ENCODE assay signal across 8 cellular contexts in the genomic region with DNA sequence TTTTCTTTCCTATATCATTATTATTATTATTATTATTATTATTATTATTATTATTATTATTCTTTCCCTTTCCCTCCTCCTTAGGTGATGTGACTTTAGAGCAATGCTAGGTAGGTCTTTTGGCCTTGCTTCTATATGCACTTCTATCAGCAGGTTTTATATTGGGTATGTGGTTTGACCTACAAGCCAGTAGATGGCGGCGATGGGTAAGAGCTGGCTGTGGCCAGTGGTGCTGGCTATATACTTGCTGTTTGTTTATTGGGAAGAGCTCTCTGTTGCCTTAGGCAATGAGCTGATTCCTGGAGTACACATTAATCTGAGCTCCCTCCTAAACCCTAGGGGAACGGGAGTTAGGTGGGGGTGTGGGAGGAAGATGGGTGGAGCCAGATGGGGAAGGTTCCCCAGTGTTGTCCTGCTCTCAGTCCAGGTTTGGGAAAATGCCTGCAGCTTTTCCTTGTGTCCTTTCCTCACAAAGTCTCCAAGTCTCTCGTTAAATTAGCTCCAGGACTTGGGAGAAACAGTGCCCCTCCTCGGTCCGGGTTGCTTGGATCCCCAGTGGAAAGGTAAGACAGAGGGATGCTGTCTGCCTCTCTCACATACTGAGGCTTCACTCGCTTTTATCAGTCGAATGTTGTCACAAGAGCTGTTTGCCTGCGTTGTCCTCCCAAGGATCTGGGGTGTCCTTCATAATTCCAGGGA.
A peak's percentile ranks its signal among the peaks of the same experiment; 100 is the strongest.
DNase-seq lines count a peak whose midpoint lies in the region; ATAC-seq, FAIRE-seq and TF ChIP-seq lines count a peak whose summit lies in the region.
"Not testable (repeated sequence)": the region's sequence is repeated elsewhere in the genome, so short reads cannot be mapped to it uniquely, and the experiment has no call there.

No MANE protein-coding gene starts in this region.

- not testable (repeated sequence) for H4K20me1 ChIP-seq in endothelial cell of umbilical vein (replicated peaks; ENCODE audit: control insufficient read depth, extremely low read depth, insufficient read depth, low read length)

- not testable (repeated sequence) for H3K36me3 Mint-ChIP-seq in activated CD4-positive, alpha-beta T cell treated with anti-CD3 and anti-CD28 coated beads, Interleukin-2, amount 10 ng/mL, durations not matched to agents 7 days and 5 days (ENCODE audit: low read depth)

- H2AFZ ChIP-seq in endothelial cell of umbilical vein (ENCODE audit: low read depth, low read length), result not testable (repeated sequence)

- H3K4me1 ChIP-seq in endothelial cell of umbilical vein (ENCODE audit: control insufficient read depth, extremely low read depth, insufficient read depth, low read length), result not testable (repeated sequence)

- FAIRE-seq in endothelial cell of umbilical vein (lab: Jason Lieb, UNC), result peak; percentile 64

- H3K9me3 ChIP-seq in endothelial cell of umbilical vein (replicated peaks; ENCODE audit: control insufficient read depth, insufficient read depth, low read length), result not testable (repeated sequence)

- ATAC-seq in GM21447 (IDR thresholded peaks at IDR 0.05; ENCODE audit: unreplicated experiment) (peak; percentile 86), HG03521 (IDR thresholded peaks at IDR 0.05; ENCODE audit: unreplicated experiment) (peak; percentile 80)

- BruUV-seq in endothelial cell of umbilical vein (replicated peaks; lab: Mats Ljungman, UMichigan), result not testable (repeated sequence)

- not testable (repeated sequence) for H3K9me1 ChIP-seq in endothelial cell of umbilical vein (replicated peaks; ENCODE audit: control insufficient read depth, extremely low read depth, insufficient read depth, low read length)

- DNase-seq in DMS79 treated with DMSO at 0.1 percent for 48 hours (lab: John Stamatoyannopoulos, UW) (peak; percentile 1), NCI-H526 treated with DMSO at 0.1 percent for 48 hours (lab: John Stamatoyannopoulos, UW) (peak; percentile 65), endothelial cell of umbilical vein (ENCODE audit: low read depth, low spot score) (peak; percentile 51), lung microvascular endothelial cell (ENCODE audit: low read depth in 2 of 2) (peak; percentile 48 to 51)
- peak; percentile 46 for DNase-seq in activated CD4-positive, alpha-beta T cell treated with anti-CD3 and anti-CD28 coated beads, Interleukin-2, amount 10 ng/mL, durations not matched to agents 7 days and 5 days
- DNase-seq in stimulated activated CD8-positive, alpha-beta memory T cell treated with anti-CD3 and anti-CD28 coated beads, Interleukin-4, amount 100 ng/mL, for 48 hours, result peak; percentile 25

- POLR2A ChIA-PET in activated CD4-positive, alpha-beta T cell treated with anti-CD3 and anti-CD28 coated beads, Interleukin-2, amount 10 ng/mL, durations not matched to agents 7 days and 5 days (lab: Charles Lee), result not testable (repeated sequence)
- POLR2A ChIA-PET in endothelial cell of umbilical vein (lab: Charles Lee), result interaction anchor here (0.7 kb wide), 1 partner anchor 82 kb away, joined by 3 read pairs; the partner anchor contains the start of gene SUGT1

- not testable (repeated sequence) for H3K9ac ChIP-seq in endothelial cell of umbilical vein (replicated peaks; ENCODE audit: extremely low read depth, insufficient read depth, low read length)

- TF ChIP-seq CTCF in endothelial cell of umbilical vein (IDR thresholded peaks at IDR 0.05; ENCODE audit: extremely low read depth in 1 of 2, insufficient read depth in 1 of 2, low read depth in 1 of 2, low read length in 2 of 2), result peak; percentile 9 to 35

- H3K27ac ChIP-seq in endothelial cell of umbilical vein (ENCODE audit: insufficient read depth, low read depth, low read length), result not testable (repeated sequence)

- H3K79me2 ChIP-seq in endothelial cell of umbilical vein (ENCODE audit: control insufficient read depth, insufficient read depth, low read length), result not testable (repeated sequence)

- H3K4me2 ChIP-seq in endothelial cell of umbilical vein (ENCODE audit: insufficient read depth, low read length), result not testable (repeated sequence)

- dilution Hi-C loops in endothelial cell of umbilical vein (cut with MboI; ENCODE audit: extremely low pct_ligation_motif_present, low sequenced_read_pairs), result not testable (repeated sequence)

- not testable (repeated sequence) for H3K4me3 ChIP-seq in endothelial cell of umbilical vein (replicated peaks in 1 of 3; ENCODE audit: insufficient read depth in 1 of 3, low read depth in 1 of 3, low read length in 3 of 3)

- TF ChIP-seq POLR2A in endothelial cell of umbilical vein (IDR thresholded peaks at IDR 0.05; ENCODE audit: low read depth, low read length), result not testable (repeated sequence)

- H3K4me3 Mint-ChIP-seq in activated CD4-positive, alpha-beta T cell treated with anti-CD3 and anti-CD28 coated beads, Interleukin-2, amount 10 ng/mL, durations not matched to agents 7 days and 5 days, result not testable (repeated sequence)

- H3K4me1 Mint-ChIP-seq in activated CD4-positive, alpha-beta T cell treated with anti-CD3 and anti-CD28 coated beads, Interleukin-2, amount 10 ng/mL, durations not matched to agents 7 days and 5 days, result not testable (repeated sequence)

- intact Hi-C loops in endothelial cell of umbilical vein (cut with micrococcal nuclease), result loop anchor here (2.0 to 5.0 kb wide), 4 partner anchors 47 to 239 kb away; partner anchors contain the start of gene SUGT1

- CTCF ChIA-PET in activated CD4-positive, alpha-beta T cell treated with anti-CD3 and anti-CD28 coated beads, Interleukin-2, amount 10 ng/mL, durations not matched to agents 7 days and 5 days (lab: Charles Lee), result not testable (repeated sequence)
- CTCF ChIA-PET in endothelial cell of umbilical vein (lab: Charles Lee), result interaction anchor here (0.6 to 1.2 kb wide), 9 partner anchors 30 to 398 kb away, joined by 3 to 19 read pairs (median 7); partner anchors contain the start of gene SUGT1

- H3K27me3 ChIP-seq in endothelial cell of umbilical vein (ENCODE audit: control insufficient read depth in 2 of 2, insufficient read depth in 2 of 2, low read length in 2 of 2), result not testable (repeated sequence)

- H3K27ac Mint-ChIP-seq in activated CD4-positive, alpha-beta T cell treated with anti-CD3 and anti-CD28 coated beads, Interleukin-2, amount 10 ng/mL, durations not matched to agents 7 days and 5 days, result not testable (repeated sequence)

- not testable (repeated sequence) for H3K9me3 Mint-ChIP-seq in activated CD4-positive, alpha-beta T cell treated with anti-CD3 and anti-CD28 coated beads, Interleukin-2, amount 10 ng/mL, durations not matched to agents 7 days and 5 days

- not testable (repeated sequence) for H3K27me3 Mint-ChIP-seq in activated CD4-positive, alpha-beta T cell treated with anti-CD3 and anti-CD28 coated beads, Interleukin-2, amount 10 ng/mL, durations not matched to agents 7 days and 5 days

- H3K36me3 ChIP-seq in endothelial cell of umbilical vein (ENCODE audit: control insufficient read depth in 2 of 2, extremely low read depth in 1 of 2, insufficient read depth in 2 of 2, low read length in 2 of 2), result not testable (repeated sequence)

Comparison
In these comparisons a context has a peak if more than half of its experiments do, and no peak if none do; other contexts are left out.
1. DNase-seq: peak in every context shown above with its lines; median percentile 65 in NCI-H526 treated with DMSO at 0.1 percent for 48 hours; 51 in endothelial cell of umbilical vein; 50 in lung microvascular endothelial cell; 46 in activated CD4-positive, alpha-beta T cell treated with anti-CD3 and anti-CD28 coated beads, Interleukin-2, amount 10 ng/mL, durations not matched to agents 7 days and 5 days; 25 in stimulated activated CD8-positive, alpha-beta memory T cell treated with anti-CD3 and anti-CD28 coated beads, Interleukin-4, amount 100 ng/mL, for 48 hours; 1 in DMS79 treated with DMSO at 0.1 percent for 48 hours.